Comparison of ENCODE assay signal across 12 cellular contexts in the genomic region with DNA sequence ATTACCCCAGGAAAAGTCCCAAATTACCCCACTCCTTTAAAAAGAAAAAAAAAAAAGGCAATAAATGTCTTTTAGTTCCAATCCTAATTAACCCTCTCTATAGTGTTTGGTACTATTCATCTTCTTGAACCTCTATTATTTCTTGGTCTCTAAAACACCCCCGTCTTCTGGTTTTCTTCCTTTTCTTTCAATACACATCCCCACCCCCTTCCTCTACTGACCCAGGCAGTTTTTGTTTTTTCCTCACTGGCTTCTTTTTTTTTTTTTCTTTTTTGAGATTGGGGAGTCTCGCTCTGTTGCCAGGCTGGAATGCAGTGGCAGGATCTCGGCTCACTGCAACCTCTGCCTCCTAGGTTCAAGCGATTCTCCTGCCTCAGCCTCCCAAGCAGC. TPM values are rescaled to one million over a fixed set of nuclear protein-coding genes. Genes with fewer than 3 reads are reported as not detected.
DNase-seq lines count a peak whose midpoint lies in the region; ATAC-seq and TF ChIP-seq lines count a peak whose summit lies in the region.
"Had no signal": no experiment of that assay in that cellular context is flagged by ENCODE, and none has a peak within 500 bp of the region (broad histone marks: within the 10 kb centered on the region; RNA-seq: fewer than 3 reads in every experiment).

No MANE protein-coding gene starts in this region.

- peak in 1 of 2 donors; percentile 8 for ATAC-seq in right cardiac atrium
- ATAC-seq in psoas muscle: peak in 1 of 4 donors; percentile 3
- ATAC-seq in aorta (ENCODE audit: low FRiP score): no peak
- ATAC-seq in HG03159 (IDR thresholded peaks at IDR 0.05; ENCODE audit: unreplicated experiment): no peak
- ATAC-seq: effector memory CD8-positive, alpha-beta T cell had no signal

- TF ChIP-seq POLR2A in adrenal gland (IDR thresholded peaks at IDR 0.05): no peak

- WGBS in right cardiac atrium: 61% methylated on average over 4 of the region's 4 CpGs
- 71 to 78% (median 74%) methylated on average over 4 of the region's 4 CpGs for WGBS in psoas muscle, 3 donors
- WGBS in aorta, 2 donors: 26 to 70% methylated on average over 4 of the region's 4 CpGs
- WGBS in adrenal gland, 4 donors: 92 to 94% (median 93%) methylated on average over 4 of the region's 4 CpGs

- intact Hi-C loops in right cardiac atrium (cut with DNase I): no loop called here
- intact Hi-C loops in psoas muscle (cut with DNase I): no loop called here
- intact Hi-C loops in aorta (cut with DNase I): loop anchor here in 1 of 2 donors (1.0 kb wide), 1 partner anchor 26 kb away; the partner anchor contains the start of gene EGLN1
- intact Hi-C loops in adrenal gland (cut with DNase I): no loop called here

- no peaks in the 10 kb centered on the region for H3K27me3 ChIP-seq in BLaER1 treated with 17β-estradiol and CSF1 and Interleukin-3, amounts not matched to agents 10 nM and 100 nM
- H3K27me3 ChIP-seq in SJSA1 (replicated peaks) (no peaks in the 10 kb centered on the region), right cardiac atrium (ENCODE audit: control insufficient read depth, insufficient read depth) (no peaks in the 10 kb centered on the region), psoas muscle (ENCODE audit: insufficient read depth in 3 of 3, low read length in 2 of 3) (no peaks in the 10 kb centered on the region), aorta (ENCODE audit: control insufficient read depth in 1 of 2, insufficient read depth in 2 of 2, low read length in 1 of 2) (no peaks in the 10 kb centered on the region), adrenal gland (no peaks in the 10 kb centered on the region)
- H3K27me3 ChIP-seq: BE2C had no signal

- peaks cover 14 to 57% (median 26%) of the 10 kb centered on the region in 10 experiments for H3K4me1 ChIP-seq in BLaER1 treated with 17β-estradiol and CSF1 and Interleukin-3, amounts not matched to agents 10 nM and 100 nM
- peaks cover 32% of the 10 kb centered on the region for H3K4me1 ChIP-seq in SJSA1 (replicated peaks)
- H3K4me1 ChIP-seq in right cardiac atrium (ENCODE audit: control insufficient read depth, insufficient read depth, low read length): peaks cover 10% of the 10 kb centered on the region
- H3K4me1 ChIP-seq in psoas muscle: peaks cover 75% of the 10 kb centered on the region
- H3K4me1 ChIP-seq in aorta (ENCODE audit: control insufficient read depth in 1 of 2, insufficient read depth in 2 of 2, low read length in 2 of 2): peaks cover 2 to 7% of the 10 kb centered on the region in 2 donors
- H3K4me1 ChIP-seq in adrenal gland (replicated peaks in 1 of 2): peaks cover 12 to 47% of the 10 kb centered on the region in 2 donors

- TF ChIP-seq CTCF in psoas muscle (IDR thresholded peaks at IDR 0.05) (no peak), adrenal gland (IDR thresholded peaks at IDR 0.05) (no peak)

- 0 out of 22 replicates have a peak overlapping the region, but pooled peaks of 1 of the 11 experiments have one; percentile 32 for H3K27ac ChIP-seq in BLaER1 treated with 17β-estradiol and CSF1 and Interleukin-3, amounts not matched to agents 10 nM and 100 nM
- H3K27ac ChIP-seq in SJSA1: peak overlapping the region; percentile 97
- H3K27ac ChIP-seq in right cardiac atrium (ENCODE audit: low read length): peak overlapping the region; percentile 88
- H3K27ac ChIP-seq in psoas muscle: peak overlapping the region; percentile 75
- peak overlapping the region in 1 of 2 donors; percentile 91 for H3K27ac ChIP-seq in aorta (ENCODE audit: low read depth in 1 of 2, low read length in 2 of 2)
- H3K27ac ChIP-seq in adrenal gland: peak overlapping the region in 2 of 5 donors; percentile 57 to 60

- H4K20me1 ChIP-seq in BLaER1 treated with 17β-estradiol and CSF1 and Interleukin-3, amounts not matched to agents 10 nM and 100 nM: peaks cover 61 to 98% (median 87%) of the 10 kb centered on the region in 11 experiments

- 0 out of 22 replicates have a peak, but pooled peaks cover 0 to 3% (median 0%) of the 10 kb centered on the region in 11 experiments for H3K9me3 ChIP-seq in BLaER1 treated with 17β-estradiol and CSF1 and Interleukin-3, amounts not matched to agents 10 nM and 100 nM (replicated peaks in 1 of 11)
- H3K9me3 ChIP-seq in SJSA1 (replicated peaks) (no peaks in the 10 kb centered on the region), right cardiac atrium (ENCODE audit: control insufficient read depth, low read length) (no peaks in the 10 kb centered on the region), psoas muscle (no peaks in the 10 kb centered on the region), aorta (ENCODE audit: control insufficient read depth, low read length) (no peaks in the 10 kb centered on the region), adrenal gland (replicated peaks in 1 of 3) (no peaks in the 10 kb centered on the region)
- H3K9me3 ChIP-seq: BE2C had no signal

- peak overlapping the region in 9 of 11 experiments; percentile 11 to 76 (median 45); a peak in 14 of 22 replicates for H3K4me2 ChIP-seq in BLaER1 treated with 17β-estradiol and CSF1 and Interleukin-3, amounts not matched to agents 10 nM and 100 nM

- DNase-seq in SJSA1 (ENCODE audit: low read depth in 1 of 2, low spot score in 2 of 2) (no peak), right cardiac atrium (no peak), psoas muscle (no peak), aorta (no peak), NCI-H510A (lab: John Stamatoyannopoulos, UW) (no peak), adrenal gland (no peak)
- DNase-seq: BE2C; effector memory CD8-positive, alpha-beta T cell; Kasumi-1; NCI-H2081 had no signal

- H3K9ac ChIP-seq in BLaER1 treated with 17β-estradiol and CSF1 and Interleukin-3, amounts not matched to agents 10 nM and 100 nM: 0 out of 22 replicates have a peak overlapping the region, but pooled peaks of 1 of the 11 experiments have one; percentile 41

- H3K4me3 ChIP-seq in BLaER1 treated with 17β-estradiol and CSF1 and Interleukin-3, amounts not matched to agents 10 nM and 100 nM: no peak overlapping the region
- H3K4me3 ChIP-seq in SJSA1 (no peak overlapping the region), right cardiac atrium (ENCODE audit: low read length) (no peak overlapping the region), psoas muscle (no peak overlapping the region), aorta (ENCODE audit: low read length in 2 of 2) (no peak overlapping the region), adrenal gland (no peak overlapping the region)

- H3K36me3 ChIP-seq in BLaER1 treated with 17β-estradiol and CSF1 and Interleukin-3, amounts not matched to agents 10 nM and 100 nM: peaks cover 5 to 67% (median 54%) of the 10 kb centered on the region in 11 experiments; a peak in 20 of 22 replicates
- H3K36me3 ChIP-seq in SJSA1 (no peaks in the 10 kb centered on the region), psoas muscle (ENCODE audit: insufficient read depth in 1 of 2, low read depth in 1 of 2) (peaks cover 3 to 4% of the 10 kb centered on the region in 2 donors), aorta (ENCODE audit: control insufficient read depth in 1 of 2, insufficient read depth in 2 of 2, low read length in 1 of 2) (no peaks in the 10 kb centered on the region), adrenal gland (replicated peaks in 1 of 2) (no peaks in the 10 kb centered on the region)
- H3K36me3 ChIP-seq: BE2C had no signal

RNA-seq across cellular contexts. Expression of gene EGLN1, which starts 26.1 kb away (rescaled TPM):
- 16.9 and 22.2 TPM in 2 replicates for total RNA-seq in SJSA1 (2014; rRNA removed; shearing (Covaris generic))
- total RNA-seq in right cardiac atrium: 10 to 100 TPM; 54.1 to 79.9 (median 71.0) TPM
- 27.9 TPM for polyA plus RNA-seq in right cardiac atrium
- 100 to 1,000 TPM; 158 to 532 (median 327) TPM for total RNA-seq in psoas muscle
- 100 to 1,000 TPM in 2 of 3 donors, 10 to 100 TPM in 1; 52.4 to 596 (median 201) TPM for polyA plus RNA-seq in psoas muscle
- 10 to 100 TPM; 35.1 to 50.4 TPM for total RNA-seq in aorta
- 10 to 100 TPM; 11.7 to 21.2 TPM for polyA plus RNA-seq in aorta
- total RNA-seq in adrenal gland: 10 to 100 TPM; 33.4 to 57.5 (median 49.2) TPM
- polyA plus RNA-seq in adrenal gland: 10 to 100 TPM in 1 of 3 donors, 1 to 10 TPM in 2; 7.9 to 72.3 (median 8.8) TPM

RNA-seq across cellular contexts. Expression of gene SPRTN, which starts 57.9 kb away (rescaled TPM):
- total RNA-seq in SJSA1 (2014; rRNA removed; shearing (Covaris generic)): 27.4 and 30.4 TPM in 2 replicates
- total RNA-seq in right cardiac atrium (10 to 100 TPM in 1 of 4 donors, 1 to 10 TPM in 3; 5.6 to 10.4 (median 7.4) TPM), psoas muscle (1 to 10 TPM; 7.0 to 9.8 (median 9.2) TPM), aorta (10 to 100 TPM in 1 of 2 donors, 1 to 10 TPM in 1; 9.3 to 12.1 TPM), adrenal gland (10 to 100 TPM in 5 of 8 donors, 1 to 10 TPM in 3; 6.3 to 13.5 (median 11.0) TPM)
- polyA plus RNA-seq in right cardiac atrium (4.7 TPM), psoas muscle (10 to 100 TPM in 1 of 3 donors, 1 to 10 TPM in 2; 4.3 to 14.8 (median 6.2) TPM), aorta (1 to 10 TPM; 3.5 to 4.0 TPM), adrenal gland (10 to 100 TPM in 1 of 3 donors, 1 to 10 TPM in 2; 3.9 to 14.0 (median 5.1) TPM)

RNA-seq across cellular contexts. Expression of gene EXOC8, which starts 58.3 kb away (rescaled TPM):
- total RNA-seq in SJSA1 (2014; rRNA removed; shearing (Covaris generic)): 16.0 and 16.9 TPM in 2 replicates
- total RNA-seq in right cardiac atrium (10 to 100 TPM; 12.3 to 16.9 (median 14.0) TPM), psoas muscle (10 to 100 TPM; 13.7 to 39.9 (median 23.5) TPM), aorta (10 to 100 TPM; 15.7 to 17.2 TPM), adrenal gland (10 to 100 TPM in 7 of 8 donors, 1 to 10 TPM in 1; 9.6 to 21.1 (median 15.3) TPM)
- polyA plus RNA-seq in right cardiac atrium (5.9 TPM), psoas muscle (10 to 100 TPM in 2 of 3 donors, 1 to 10 TPM in 1; 5.2 to 25.4 (median 12.6) TPM), aorta (1 to 10 TPM; 3.4 to 5.6 TPM), adrenal gland (10 to 100 TPM in 1 of 3 donors, 1 to 10 TPM in 2; 2.4 to 11.9 (median 3.5) TPM)
